8 cellular contexts compared by ENCODE assay signal in genomic region chr7:71733108-71733870, GRCh38.
DNase-seq lines count a peak whose midpoint lies in the region; ATAC-seq, FAIRE-seq and TF ChIP-seq lines count a peak whose summit lies in the region.

No MANE protein-coding gene starts in this region.

- H3K27ac ChIP-seq in HUES48 (ENCODE audit: low read depth, low read length) (no peak overlapping the region), testis (no peak overlapping the region)

- H3K4me3 ChIP-seq in HUES48 (ENCODE audit: low read depth, low read length): peak overlapping the region; percentile 67
- H3K4me3 ChIP-seq in testis: peak overlapping the region; percentile 15 to 24

- peak; percentile 93 to 97 (median 95) for TF ChIP-seq CTCF in testis (IDR thresholded peaks at IDR 0.05)

- intact Hi-C loops in testis (cut with DNase I; ENCODE audit: low total_unique reads): loop anchor here (10.0 kb wide), 1 partner anchor 878 kb away; no protein-coding TSS in a partner anchor

- TF ChIP-seq POLR2A in testis (IDR thresholded peaks at IDR 0.05): no peak

- H3K27me3 ChIP-seq in HUES48 (ENCODE audit: control insufficient read depth, insufficient read depth, low read length) (no peaks in the 10 kb centered on the region), testis (no peaks in the 10 kb centered on the region)

- no peaks in the 10 kb centered on the region for H3K4me1 ChIP-seq in HUES48 (ENCODE audit: control insufficient read depth, insufficient read depth, low read length)
- H3K4me1 ChIP-seq in testis: no peaks in the 10 kb centered on the region

- H3K9ac ChIP-seq in HUES48 (ENCODE audit: low read depth, low read length): peak overlapping the region; percentile 50; the same call in 1 of the 2 replicates

- DNase-seq in EH (ENCODE audit: low read depth) (peak; percentile 34), RCC 7860 (ENCODE audit: low spot score) (peak; percentile 24), frontal cortex (ENCODE audit: low spot score in 2 of 2) (peak; percentile 54 to 75), non-pigmented ciliary epithelial cell (ENCODE audit: low read depth) (peak; percentile 8), testis (peak; percentile 95)
- peak; percentile 35 for DNase-seq in activated T-helper 9 cell treated with anti-CD3 and anti-CD28 coated beads, Interleukin-2, amount 50 U/mL, for 16 hours (ENCODE audit: low read depth)

- WGBS in testis, 2 donors: 3% methylated on average over 26 to 29 of the region's 29 CpGs

- FAIRE-seq in RCC 7860 (lab: Jason Lieb, UNC) (no peak), frontal cortex (lab: Jason Lieb, UNC) (no peak)

- H3K9me3 ChIP-seq in HUES48 (ENCODE audit: control insufficient read depth, insufficient read depth, low read length) (no peaks in the 10 kb centered on the region), testis (no peaks in the 10 kb centered on the region)

- no peak for ATAC-seq in GM18873 (IDR thresholded peaks at IDR 0.05; ENCODE audit: low FRiP score, unreplicated experiment)

- no peaks in the 10 kb centered on the region for H3K36me3 ChIP-seq in HUES48 (ENCODE audit: control insufficient read depth, insufficient read depth, low read length)
- no peaks in the 10 kb centered on the region for H3K36me3 ChIP-seq in testis (ENCODE audit: low read depth, missing control alignments)

Comparison
In these comparisons a context has a peak if more than half of its experiments do, and no peak if none do; other contexts are left out.
1. DNase-seq: peak in every context shown above with its lines; median percentile 95 in testis; 64 in frontal cortex; 35 in activated T-helper 9 cell treated with anti-CD3 and anti-CD28 coated beads, Interleukin-2, amount 50 U/mL, for 16 hours; 34 in EH; 24 in RCC 7860; 8 in non-pigmented ciliary epithelial cell.